In genomic region chr3:100506355-100506754, GRCh38 we compare ENCODE assay signal across 1 cellular context.
TF ChIP-seq lines count a peak whose summit lies in the region.

No MANE protein-coding gene starts in this region.

TF ChIP-seq in GM12878, 131 proteins besides CTCF, POLR2A, EP300 and RAD21:
- TF ChIP-seq SPI1 (IDR thresholded peaks at IDR 0.05; ENCODE audit: borderline replicate concordance, insufficient read depth, low read depth, low read length) (peak; percentile 89), BRCA1 (IDR thresholded peaks at IDR 0.05; ENCODE audit: low read depth, low read length) (no peak), WRNIP1 (IDR thresholded peaks at IDR 0.05; ENCODE audit: borderline replicate concordance, low read depth, low read length) (no peak), MYB (IDR thresholded peaks at IDR 0.05; ENCODE audit: borderline replicate concordance, low read depth, low read length) (no peak), CBFB (IDR thresholded peaks at IDR 0.05; ENCODE audit: low read depth) (no peak), DPF2 (IDR thresholded peaks at IDR 0.05) (no peak), ZSCAN29 (IDR thresholded peaks at IDR 0.05) (no peak)
